9 cellular contexts compared by ENCODE assay signal in genomic region chr11:96340555-96340885, GRCh38. TPM values are rescaled to one million over a fixed set of nuclear protein-coding genes. Genes with fewer than 3 reads are reported as not detected.
DNase-seq lines count a peak whose midpoint lies in the region; ATAC-seq and TF ChIP-seq lines count a peak whose summit lies in the region.
"Had no signal": no experiment of that assay in that cellular context is flagged by ENCODE, and none has a peak within 500 bp of the region (broad histone marks: within the 10 kb centered on the region; RNA-seq: fewer than 3 reads in every experiment).

No MANE protein-coding gene starts in this region.

- H3K4me3 ChIP-seq in body of pancreas (no peak overlapping the region), lower lobe of right lung (peak overlapping the region; percentile 82)

- H3K9me3 ChIP-seq in body of pancreas (no peaks in the 10 kb centered on the region), lower lobe of right lung (no peaks in the 10 kb centered on the region)
- H3K9me3 ChIP-seq: neutrophil had no signal

- TF ChIP-seq POLR2A in body of pancreas (IDR thresholded peaks at IDR 0.05), result no peak

- intact Hi-C loops in body of pancreas (cut with DNase I), result no loop called here
- intact Hi-C loops in lower lobe of right lung (cut with DNase I), result loop anchor here (10.0 kb wide), 1 partner anchor 286 kb away; no protein-coding TSS in a partner anchor

- peaks cover 37% of the 10 kb centered on the region for H3K4me1 ChIP-seq in body of pancreas
- peaks cover 58% of the 10 kb centered on the region for H3K4me1 ChIP-seq in lower lobe of right lung

- H3K27me3 ChIP-seq in body of pancreas (no peaks in the 10 kb centered on the region), lower lobe of right lung (ENCODE audit: low read depth) (no peaks in the 10 kb centered on the region)

- TF ChIP-seq CTCF in body of pancreas (IDR thresholded peaks at IDR 0.05) (no peak), lower lobe of right lung (IDR thresholded peaks at IDR 0.05) (no peak)

- WGBS in body of pancreas, 2 donors, result 56 to 62% methylated on average over 4 of the region's 4 CpGs

- DNase-seq in NCI-H69 (lab: John Stamatoyannopoulos, UW) (peak; percentile 52), body of pancreas (no peak), lower lobe of right lung (no peak), superior temporal gyrus (ENCODE audit: extremely low spot score) (peak; percentile 40), 8988T (no peak), DMS 273 (lab: John Stamatoyannopoulos, UW; ENCODE audit: unreplicated experiment) (no peak), NCI-H2171 (lab: John Stamatoyannopoulos, UW) (no peak)
- DNase-seq: Kasumi-1 had no signal

- H3K36me3 ChIP-seq in body of pancreas (replicated peaks in 1 of 2; ENCODE audit: insufficient read depth in 1 of 2, low read depth in 2 of 2) (no peaks in the 10 kb centered on the region), lower lobe of right lung (no peaks in the 10 kb centered on the region)
- H3K36me3 ChIP-seq: neutrophil had no signal

- H3K27ac ChIP-seq in body of pancreas (peak overlapping the region in 3 of 4 donors; percentile 61 to 87 (median 76)), lower lobe of right lung (peak overlapping the region; percentile 85)
- H3K27ac ChIP-seq: neutrophil had no signal

- no peak for ATAC-seq in body of pancreas
- ATAC-seq in lower lobe of right lung, result no peak

RNA-seq across cellular contexts. Expression of gene MAML2, which starts 2.5 kb away (rescaled TPM):
- total RNA-seq in body of pancreas, result 1 to 10 TPM; 7.9 to 9.9 TPM
- total RNA-seq in lower lobe of right lung, result 31.5 TPM

RNA-seq across cellular contexts. Expression of gene CCDC82, which starts 49.2 kb away (rescaled TPM):
- total RNA-seq in body of pancreas (10 to 100 TPM; 18.9 to 44.8 TPM), lower lobe of right lung (27.1 TPM)

RNA-seq across cellular contexts. Expression of gene JRKL, which starts 49.3 kb away (rescaled TPM):
- total RNA-seq in body of pancreas (1 to 10 TPM in 1 of 2 donors, under 1 TPM in 1; 0.66 to 6.0 TPM), lower lobe of right lung (11.0 TPM)

Comparison
In these comparisons a context has a peak if more than half of its experiments do, and no peak if none do; other contexts are left out.
1. DNase-seq: peak in NCI-H69 (single experiment) and superior temporal gyrus (single experiment); none in body of pancreas (0 of 4), lower lobe of right lung (single experiment), 8988T (single experiment), DMS 273 (single experiment) and NCI-H2171 (single experiment).